In the genomic region with DNA sequence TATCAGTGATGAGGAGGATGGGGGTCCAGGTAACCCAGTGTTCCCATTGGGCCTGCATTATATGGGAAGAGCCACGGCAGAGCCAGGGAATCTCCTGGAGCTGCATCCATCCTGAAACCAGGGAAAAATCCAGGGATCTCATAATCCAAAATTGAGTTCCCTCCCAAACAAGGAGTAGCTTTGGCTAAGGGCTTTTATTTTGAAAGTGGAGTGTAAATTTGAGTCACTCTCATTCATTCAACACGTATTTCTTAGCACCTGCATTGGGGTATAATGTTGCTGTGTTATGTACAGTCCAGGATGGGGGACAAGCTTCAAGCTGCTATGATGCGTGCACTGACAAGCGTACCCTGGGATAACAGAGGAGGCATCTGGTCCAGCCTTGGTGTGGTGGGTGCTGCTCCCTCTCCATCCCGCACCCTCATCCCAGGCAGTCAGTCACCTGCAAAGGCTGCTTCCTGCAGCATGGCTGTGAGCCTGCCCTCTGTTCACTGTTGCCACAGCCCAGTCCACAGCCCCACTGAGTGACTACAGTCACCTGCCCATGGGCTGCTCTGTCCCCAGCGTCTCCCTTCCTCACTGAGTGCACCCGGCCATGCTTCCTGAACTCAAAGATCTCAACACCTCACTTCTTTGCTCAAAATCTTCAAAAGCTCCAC, we compare ENCODE assay signal across 22 cellular contexts.
"Had no signal": no experiment of that assay in that cellular context is flagged by ENCODE, and none has a peak within 500 bp of the region (broad histone marks: within the 10 kb centered on the region; RNA-seq: fewer than 3 reads in every experiment).

No MANE protein-coding gene starts in this region.

- H3K36me3 ChIP-seq: gastrocnemius medialis, lower lobe of right lung, neutrophil, prostate gland, right atrium auricular region, thoracic aorta, tibial nerve, upper lobe of right lung, uterus had no signal

- H3K27me3 ChIP-seq: gastrocnemius medialis, neutrophil, right atrium auricular region, tibial nerve, upper lobe of right lung, uterus had no signal

- H3K27ac Mint-ChIP-seq: effector memory CD8-positive, alpha-beta T cell; natural killer cell; stimulated activated naive B cell treated with anti-CD40 and anti-IgM and Interleukin-4, amounts not matched to agents 10 μg/mL and 1 μg/mL and 100 μg/mL, for 72 hours; stimulated activated naive CD8-positive, alpha-beta T cell treated with anti-CD3 and anti-CD28 coated beads, Interleukin-15, Interleukin-2, amounts not matched to agents 100 ng/mL and 50 ng/mL, for 24 hours had no signal

- DNase-seq: cortex of kidney; effector memory CD8-positive, alpha-beta T cell; foreskin fibroblast; gastrocnemius medialis; head of caudate nucleus; left ventricle myocardium superior; lower lobe of right lung; natural killer cell; stimulated activated CD4-positive, alpha-beta T cell treated with anti-CD3 and anti-CD28 coated beads, Interleukin-2, amount 100 ng/mL, for 24 hours; stimulated activated CD4-positive, alpha-beta T cell treated with anti-CD3 and anti-CD28 coated beads, Interleukin-4, amount 100 ng/mL, for 4 hours; stimulated activated naive B cell treated with anti-CD40 and anti-IgM and Interleukin-4, amounts not matched to agents 10 μg/mL and 1 μg/mL and 100 μg/mL, for 72 hours; upper lobe of right lung; uterus had no signal

- H3K36me3 Mint-ChIP-seq: natural killer cell; stimulated activated naive B cell treated with anti-CD40 and anti-IgM and Interleukin-4, amounts not matched to agents 10 μg/mL and 1 μg/mL and 100 μg/mL, for 72 hours had no signal

- H3K27ac ChIP-seq: gastrocnemius medialis, lower lobe of right lung, neutrophil, prostate gland, right atrium auricular region, thoracic aorta, tibial nerve, upper lobe of right lung, uterus had no signal

- ATAC-seq: effector memory CD8-positive, alpha-beta T cell; gastrocnemius medialis; left ventricle myocardium superior; natural killer cell; sciatic nerve; upper lobe of right lung had no signal

- H3K4me1 ChIP-seq: gastrocnemius medialis, lower lobe of right lung, prostate gland, right atrium auricular region, tibial nerve, upper lobe of right lung, uterus had no signal

- H3K9me3 ChIP-seq: gastrocnemius medialis, lower lobe of right lung, neutrophil, prostate gland, right atrium auricular region, thoracic aorta, tibial nerve, upper lobe of right lung, uterus had no signal

- FAIRE-seq: endometrium, keratinocyte had no signal

- H3K4me3 Mint-ChIP-seq: effector memory CD8-positive, alpha-beta T cell; natural killer cell; stimulated activated naive B cell treated with anti-CD40 and anti-IgM and Interleukin-4, amounts not matched to agents 10 μg/mL and 1 μg/mL and 100 μg/mL, for 72 hours; stimulated activated naive CD8-positive, alpha-beta T cell treated with anti-CD3 and anti-CD28 coated beads, Interleukin-15, Interleukin-2, amounts not matched to agents 100 ng/mL and 50 ng/mL, for 24 hours had no signal

- H3K4me1 Mint-ChIP-seq: natural killer cell had no signal

- H3K9me3 Mint-ChIP-seq: effector memory CD8-positive, alpha-beta T cell; natural killer cell; stimulated activated naive B cell treated with anti-CD40 and anti-IgM and Interleukin-4, amounts not matched to agents 10 μg/mL and 1 μg/mL and 100 μg/mL, for 72 hours; stimulated activated naive CD8-positive, alpha-beta T cell treated with anti-CD3 and anti-CD28 coated beads, Interleukin-15, Interleukin-2, amounts not matched to agents 100 ng/mL and 50 ng/mL, for 24 hours had no signal

- H3K4me3 ChIP-seq: gastrocnemius medialis, lower lobe of right lung, prostate gland, right atrium auricular region, thoracic aorta, tibial nerve, upper lobe of right lung, uterus had no signal
